In the genomic region with DNA sequence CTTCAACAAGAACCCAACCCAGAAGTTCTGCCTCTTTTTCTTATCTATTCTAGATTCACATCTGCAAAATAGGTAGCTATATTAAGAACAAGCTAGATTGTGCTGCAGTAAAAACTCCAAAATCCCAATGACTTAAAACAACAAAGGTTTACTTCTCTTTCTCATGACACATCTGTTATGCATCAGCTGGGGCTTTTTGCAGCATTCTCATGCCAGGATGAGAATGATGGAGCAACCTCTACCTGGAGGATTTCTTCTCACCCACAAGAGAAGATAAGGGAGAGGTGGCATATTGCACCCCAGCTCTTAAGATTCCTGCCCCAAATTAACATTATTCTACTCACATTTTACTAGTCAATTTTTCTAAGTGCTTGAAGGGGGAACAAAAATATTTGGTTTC, we compare ENCODE assay signal across 24 cellular contexts.
A peak's percentile ranks its signal among the peaks of the same experiment; 100 is the strongest.
DNase-seq lines count a peak whose midpoint lies in the region; ATAC-seq and TF ChIP-seq lines count a peak whose summit lies in the region.
"Had no signal": no experiment of that assay in that cellular context is flagged by ENCODE, and none has a peak within 500 bp of the region (broad histone marks: within the 10 kb centered on the region; RNA-seq: fewer than 3 reads in every experiment).

No MANE protein-coding gene starts in this region.

- in situ Hi-C loops in mammary epithelial cell (cut with MboI; ENCODE audit: low sequenced_read_pairs in 2 of 2): no loop called here

- H3K36me3 Mint-ChIP-seq in CD4-positive, alpha-beta T cell (ENCODE audit: low read depth): no peaks in the 10 kb centered on the region
- H3K36me3 Mint-ChIP-seq: CD14-positive monocyte; CD4-positive, alpha-beta memory T cell had no signal

- no peak overlapping the region for H3K4me3 Mint-ChIP-seq in CD4-positive, alpha-beta T cell
- H3K4me3 Mint-ChIP-seq: CD14-positive monocyte; CD4-positive, alpha-beta memory T cell; HFFc6 had no signal

- H3K4me3 ChIP-seq in OCI-LY1 (ENCODE audit: low read depth, low read length, poor library complexity, severe bottlenecking): no peak overlapping the region
- no peak overlapping the region for H3K4me3 ChIP-seq in mammary epithelial cell (replicated peaks in 1 of 3; ENCODE audit: insufficient read depth in 1 of 3, low read depth in 2 of 3, low read length in 3 of 3)
- H3K4me3 ChIP-seq: A549; BLaER1 treated with 17β-estradiol and CSF1 and Interleukin-3, amounts not matched to agents 10 nM and 100 nM; HAP-1 had no signal

- POLR2A ChIA-PET in CD4-positive, alpha-beta T cell (lab: Charles Lee): no interaction called here

- peak; percentile 16 for ATAC-seq in GM18868 (IDR thresholded peaks at IDR 0.05; ENCODE audit: unreplicated experiment)
- ATAC-seq in foreskin keratinocyte: peak; percentile 21
- no peak for ATAC-seq in GM21576 (IDR thresholded peaks at IDR 0.05; ENCODE audit: unreplicated experiment)
- ATAC-seq in CD4-positive, alpha-beta T cell (ENCODE audit: poor library complexity): no peak
- ATAC-seq: A549 had no signal

- dilution Hi-C loops in mammary epithelial cell (cut with HindIII; ENCODE audit: low sequenced_read_pairs): no loop called here

- no peaks in the 10 kb centered on the region for H3K4me1 Mint-ChIP-seq in CD4-positive, alpha-beta T cell (ENCODE audit: low read depth)
- H3K4me1 Mint-ChIP-seq: CD14-positive monocyte; CD4-positive, alpha-beta memory T cell had no signal

- no peak overlapping the region for H3K27ac Mint-ChIP-seq in CD4-positive, alpha-beta T cell
- H3K27ac Mint-ChIP-seq: CD14-positive monocyte; CD4-positive, alpha-beta memory T cell; HFFc6 had no signal

- H2AFZ ChIP-seq in OCI-LY1 (ENCODE audit: low read length): peak overlapping the region; percentile 42
- H2AFZ ChIP-seq in mammary epithelial cell (ENCODE audit: low read depth, low read length): no peak overlapping the region

- H3K27me3 ChIP-seq in OCI-LY1 (ENCODE audit: insufficient read depth, low read length): no peaks in the 10 kb centered on the region
- H3K27me3 ChIP-seq in mammary epithelial cell (ENCODE audit: insufficient read depth, low read length): no peaks in the 10 kb centered on the region
- no peaks in the 10 kb centered on the region for H3K27me3 ChIP-seq in foreskin keratinocyte
- H3K27me3 ChIP-seq in CD4-positive, alpha-beta T cell (ENCODE audit: control insufficient read depth, insufficient read depth, low read length): no peaks in the 10 kb centered on the region
- H3K27me3 ChIP-seq: BE2C; BLaER1 treated with 17β-estradiol and CSF1 and Interleukin-3, amounts not matched to agents 10 nM and 100 nM had no signal

- H3K36me3 ChIP-seq in OCI-LY1 (ENCODE audit: insufficient read depth, low read length): no peaks in the 10 kb centered on the region
- no peaks in the 10 kb centered on the region for H3K36me3 ChIP-seq in mammary epithelial cell (ENCODE audit: insufficient read depth, low read length)
- H3K36me3 ChIP-seq: BE2C; BLaER1 treated with 17β-estradiol and CSF1 and Interleukin-3, amounts not matched to agents 10 nM and 100 nM; HAP-1 had no signal

- no peak for TF ChIP-seq CTCF in OCI-LY1 (IDR thresholded peaks at IDR 0.05; ENCODE audit: low read length)
- TF ChIP-seq CTCF in mammary epithelial cell (conservative IDR thresholded peaks at IDR 0.05 in 1 of 2, IDR thresholded peaks at IDR 0.05 in 1 of 2; ENCODE audit: extremely low read depth in 1 of 2, insufficient read depth in 1 of 2, low read depth in 1 of 2, low read length in 2 of 2): no peak
- TF ChIP-seq CTCF in foreskin keratinocyte (conservative IDR thresholded peaks at IDR 0.05): no peak
- TF ChIP-seq CTCF in CD4-positive, alpha-beta T cell (IDR thresholded peaks at IDR 0.05): no peak

- intact Hi-C loops in mammary epithelial cell (cut with micrococcal nuclease): no loop called here
- intact Hi-C loops in CD4-positive, alpha-beta T cell (cut with DNase I, micrococcal nuclease): no loop called here

- H3K27ac ChIP-seq in OCI-LY1 (ENCODE audit: low read depth, low read length, poor library complexity, severe bottlenecking): peak overlapping the region; percentile 96
- no peak overlapping the region for H3K27ac ChIP-seq in mammary epithelial cell (ENCODE audit: insufficient read depth, low read depth, low read length)
- peak overlapping the region; percentile 26 for H3K27ac ChIP-seq in foreskin keratinocyte
- H3K27ac ChIP-seq in CD4-positive, alpha-beta T cell (ENCODE audit: low read depth, low read length): no peak overlapping the region
- H3K27ac ChIP-seq: A549; BLaER1 treated with 17β-estradiol and CSF1 and Interleukin-3, amounts not matched to agents 10 nM and 100 nM had no signal

- H4K20me1 ChIP-seq in OCI-LY1 (ENCODE audit: insufficient read depth, low read length): no peaks in the 10 kb centered on the region
- no peaks in the 10 kb centered on the region for H4K20me1 ChIP-seq in mammary epithelial cell (ENCODE audit: insufficient read depth, low read length)
- H4K20me1 ChIP-seq: BLaER1 treated with 17β-estradiol and CSF1 and Interleukin-3, amounts not matched to agents 10 nM and 100 nM had no signal

- DNase-seq in mammary epithelial cell (peak; percentile 74), foreskin keratinocyte (peak in 1 of 2 donors; percentile 61), GM03348 (ENCODE audit: low spot score) (no peak)
- DNase-seq in CD4-positive, alpha-beta T cell: no peak
- DNase-seq in activated CD4-positive, alpha-beta T cell treated with anti-CD3 and anti-CD28 coated beads for 4 hours: no peak
- DNase-seq: 8988T; ACHN; AML-193; BE2C; Calu3; CD4-positive, alpha-beta memory T cell; COR-L47; DMS53; DMS79 treated with DMSO at 0.1 percent for 48 hours; GF-D8; GOT3; HFFc6 had no signal

- CTCF ChIA-PET in mammary epithelial cell (lab: Charles Lee; ENCODE audit: low non-redundant PET): no interaction called here
- CTCF ChIA-PET in CD4-positive, alpha-beta T cell (lab: Charles Lee): no interaction called here

- H3K79me2 ChIP-seq in OCI-LY1 (ENCODE audit: insufficient read depth, low read length): no peaks in the 10 kb centered on the region
- no peaks in the 10 kb centered on the region for H3K79me2 ChIP-seq in mammary epithelial cell (ENCODE audit: insufficient read depth, low read length)

- peak overlapping the region; percentile 22; the same call in 1 of the 2 replicates for H3K4me2 ChIP-seq in OCI-LY1 (ENCODE audit: low read length)
- H3K4me2 ChIP-seq in mammary epithelial cell (ENCODE audit: insufficient read depth, low read depth, low read length): no peak overlapping the region
- H3K4me2 ChIP-seq: A549; BLaER1 treated with 17β-estradiol and CSF1 and Interleukin-3, amounts not matched to agents 10 nM and 100 nM had no signal

- no TSS peak for BruUV-seq in mammary epithelial cell (replicated peaks; lab: Mats Ljungman, UMichigan)

- H3K9me2 ChIP-seq in OCI-LY1 (ENCODE audit: low read depth, low read length): no peaks in the 10 kb centered on the region

- H3K27me3 Mint-ChIP-seq in CD4-positive, alpha-beta T cell: no peaks in the 10 kb centered on the region

- H3K4me1 ChIP-seq in OCI-LY1 (ENCODE audit: insufficient read depth, low read length, severe bottlenecking) (peaks cover 99% of the 10 kb centered on the region), mammary epithelial cell (ENCODE audit: insufficient read depth, low read length) (peaks cover 49% of the 10 kb centered on the region), foreskin keratinocyte (peaks cover 59% of the 10 kb centered on the region)
- H3K4me1 ChIP-seq: A549, BE2C, HAP-1 had no signal

- H3K9ac ChIP-seq in OCI-LY1 (ENCODE audit: low read length) (peak overlapping the region; percentile 23; the same call in 1 of the 2 replicates), mammary epithelial cell (ENCODE audit: insufficient read depth, low read length) (no peak overlapping the region)
- H3K9ac ChIP-seq: BLaER1 treated with 17β-estradiol and CSF1 and Interleukin-3, amounts not matched to agents 10 nM and 100 nM had no signal

- H3F3A ChIP-seq in OCI-LY1 (ENCODE audit: insufficient read depth, low read length): no peaks in the 10 kb centered on the region

- H3K9me3 Mint-ChIP-seq in CD4-positive, alpha-beta T cell: no peaks in the 10 kb centered on the region
- H3K9me3 Mint-ChIP-seq: HFFc6 had no signal

- H3K9me3 ChIP-seq in OCI-LY1 (ENCODE audit: low read length) (no peaks in the 10 kb centered on the region), mammary epithelial cell (replicated peaks; ENCODE audit: insufficient read depth, low read length) (no peaks in the 10 kb centered on the region)
- H3K9me3 ChIP-seq in CD4-positive, alpha-beta T cell (ENCODE audit: control insufficient read depth, low read length): no peaks in the 10 kb centered on the region
- H3K9me3 ChIP-seq: A549; BE2C; BLaER1 treated with 17β-estradiol and CSF1 and Interleukin-3, amounts not matched to agents 10 nM and 100 nM; HAP-1 had no signal

Comparison
In these comparisons a context has a peak if more than half of its experiments do, and no peak if none do; other contexts are left out.
1. ATAC-seq: peak in GM18868 (single experiment) and foreskin keratinocyte (single experiment); none in GM21576 (single experiment) and CD4-positive, alpha-beta T cell (single experiment).
2. H3K27ac ChIP-seq: peak in OCI-LY1 (single experiment) and foreskin keratinocyte (single experiment); none in mammary epithelial cell (single experiment) and CD4-positive, alpha-beta T cell (single experiment).